Comparison of ENCODE assay signal across 10 cellular contexts in genomic region chr16:4944333-4945281, GRCh38. TPM values are rescaled to one million over a fixed set of nuclear protein-coding genes. Genes with fewer than 3 reads are reported as not detected.
DNase-seq lines count a peak whose midpoint lies in the region; ATAC-seq and TF ChIP-seq lines count a peak whose summit lies in the region.
"Had no signal": no experiment of that assay in that cellular context is flagged by ENCODE, and none has a peak within 500 bp of the region (broad histone marks: within the 10 kb centered on the region; RNA-seq: fewer than 3 reads in every experiment).

No MANE protein-coding gene starts in this region.

- no peaks in the 10 kb centered on the region for H3K9me3 Mint-ChIP-seq in CD8-positive, alpha-beta memory T cell
- H3K9me3 Mint-ChIP-seq in activated CD4-positive, alpha-beta memory T cell treated with anti-CD3 and anti-CD28 coated beads for 36 hours, result no peaks in the 10 kb centered on the region
- H3K9me3 Mint-ChIP-seq: central memory CD8-positive, alpha-beta T cell had no signal

- H3K4me3 Mint-ChIP-seq in CD8-positive, alpha-beta memory T cell, result no peak overlapping the region
- no peak overlapping the region for H3K4me3 Mint-ChIP-seq in activated CD4-positive, alpha-beta memory T cell treated with anti-CD3 and anti-CD28 coated beads for 36 hours
- H3K4me3 Mint-ChIP-seq: central memory CD8-positive, alpha-beta T cell had no signal

- H3K27me3 Mint-ChIP-seq in CD8-positive, alpha-beta memory T cell, result peaks cover 12 to 40% of the 10 kb centered on the region in 2 donors
- H3K27me3 Mint-ChIP-seq in activated CD4-positive, alpha-beta memory T cell treated with anti-CD3 and anti-CD28 coated beads for 36 hours, result peaks cover 7% of the 10 kb centered on the region

- peak overlapping the region; percentile 84 for H3K18ac ChIP-seq in neuronal stem cell (ENCODE audit: low read length)

- H3K27me3 ChIP-seq in HUES64 (ENCODE audit: insufficient read depth, low read length), result no peaks in the 10 kb centered on the region
- peaks cover 0 to 5% (median 0%) of the 10 kb centered on the region in 3 experiments for H3K27me3 ChIP-seq in neuronal stem cell (ENCODE audit: control insufficient read depth in 3 of 3, insufficient read depth in 3 of 3, low read depth in 1 of 3, low read length in 3 of 3)
- H3K27me3 ChIP-seq in CD8-positive, alpha-beta memory T cell (ENCODE audit: insufficient read depth, low read length, poor library complexity, severe bottlenecking), result no peaks in the 10 kb centered on the region

- peak overlapping the region; percentile 98 for H2AK5ac ChIP-seq in neuronal stem cell (ENCODE audit: low read depth, low read length)

- intact Hi-C loops in activated CD4-positive, alpha-beta memory T cell treated with anti-CD3 and anti-CD28 coated beads for 36 hours (cut with micrococcal nuclease), result no loop called here

- no peak overlapping the region for H3K4ac ChIP-seq in neuronal stem cell (ENCODE audit: low read length)

- H3K4me2 ChIP-seq in neuronal stem cell (ENCODE audit: insufficient read depth, low read length, poor library complexity, severe bottlenecking), result no peak overlapping the region

- no peaks in the 10 kb centered on the region for H3K4me1 Mint-ChIP-seq in CD8-positive, alpha-beta memory T cell
- no peaks in the 10 kb centered on the region for H3K4me1 Mint-ChIP-seq in activated CD4-positive, alpha-beta memory T cell treated with anti-CD3 and anti-CD28 coated beads for 36 hours (ENCODE audit: low read depth)
- H3K4me1 Mint-ChIP-seq: central memory CD8-positive, alpha-beta T cell had no signal

- H3K9me3 ChIP-seq in HUES64 (ENCODE audit: insufficient read depth, low read depth, low read length), result no peaks in the 10 kb centered on the region
- no peaks in the 10 kb centered on the region for H3K9me3 ChIP-seq in neuronal stem cell (replicated peaks in 1 of 2; ENCODE audit: control insufficient read depth in 2 of 2, insufficient read depth in 1 of 2, low read depth in 1 of 2, low read length in 2 of 2)
- H3K9me3 ChIP-seq in CD8-positive, alpha-beta memory T cell (ENCODE audit: low read length), result no peaks in the 10 kb centered on the region

- H2BK5ac ChIP-seq in neuronal stem cell (ENCODE audit: low read length), result peak overlapping the region; percentile 76

- H3K36me3 ChIP-seq in HUES64 (ENCODE audit: insufficient read depth, low read length) (no peaks in the 10 kb centered on the region), neuronal stem cell (replicated peaks in 1 of 2; ENCODE audit: control insufficient read depth in 2 of 2, insufficient read depth in 2 of 2, low read length in 2 of 2) (no peaks in the 10 kb centered on the region)
- H3K36me3 ChIP-seq in CD8-positive, alpha-beta memory T cell (ENCODE audit: insufficient read depth, low read length), result no peaks in the 10 kb centered on the region

- no peak for TF ChIP-seq CTCF in AG09319 (IDR thresholded peaks at IDR 0.05; ENCODE audit: low read depth, low read length)
- no peak for TF ChIP-seq CTCF in fibroblast of mammary gland (conservative IDR thresholded peaks at IDR 0.05; ENCODE audit: control insufficient read depth, insufficient read depth, low read depth, low read length)

- H3K14ac ChIP-seq in neuronal stem cell (ENCODE audit: low read length), result no peak overlapping the region

- peak overlapping the region; percentile 42 for H2AFZ ChIP-seq in neuronal stem cell (ENCODE audit: low read length)

- POLR2A ChIA-PET in CD8-positive, alpha-beta memory T cell (lab: Charles Lee), result no interaction called here
- POLR2A ChIA-PET in activated CD4-positive, alpha-beta memory T cell treated with anti-CD3 and anti-CD28 coated beads for 36 hours (lab: Charles Lee), result no interaction called here

- 57% methylated on average over 20 of the region's 20 CpGs for WGBS in HUES64
- WGBS in neuronal stem cell (ENCODE audit: extremely low coverage in 2 of 2, insufficient read length in 2 of 2, insufficient replicate concordance in 1 of 2), 2 donors, result no CpG with 5 or more reads among the region's 20 CpGs

- peak; percentile 93 for DNase-seq in AG09319 (ENCODE audit: extremely low read depth, low read depth)
- peak; percentile 98 for DNase-seq in RPMI7951 (ENCODE audit: low read depth)
- DNase-seq in fibroblast of mammary gland (ENCODE audit: low read depth), result peak; percentile 98
- no peak for DNase-seq in neuronal stem cell (ENCODE audit: low spot score)
- no peak for DNase-seq in CD8-positive, alpha-beta memory T cell
- no peak for DNase-seq in activated CD4-positive, alpha-beta memory T cell treated with anti-CD3 and anti-CD28 coated beads for 36 hours

- CTCF ChIA-PET in CD8-positive, alpha-beta memory T cell (lab: Charles Lee), result no interaction called here
- CTCF ChIA-PET in activated CD4-positive, alpha-beta memory T cell treated with anti-CD3 and anti-CD28 coated beads for 36 hours (lab: Charles Lee), result no interaction called here

- H2BK12ac ChIP-seq in neuronal stem cell (ENCODE audit: low read length), result no peak overlapping the region

- H4K91ac ChIP-seq in neuronal stem cell (ENCODE audit: low read depth, low read length, poor library complexity), result no peak overlapping the region

- H3K4me1 ChIP-seq in HUES64 (ENCODE audit: insufficient read depth, low read length) (peaks cover 52% of the 10 kb centered on the region), neuronal stem cell (ENCODE audit: control insufficient read depth in 2 of 2, insufficient read depth in 1 of 2, low read depth in 1 of 2, low read length in 2 of 2) (peaks cover 19 to 39% of the 10 kb centered on the region in 2 donors)
- H3K4me1 ChIP-seq in CD8-positive, alpha-beta memory T cell (ENCODE audit: insufficient read depth, low read length), result no peaks in the 10 kb centered on the region

- H3K9ac ChIP-seq in HUES64 (ENCODE audit: low read depth, low read length) (peak overlapping the region; percentile 73; the same call in 1 of the 2 replicates), neuronal stem cell (ENCODE audit: low read depth, low read length, poor library complexity) (peak overlapping the region; percentile 78)

- no peaks in the 10 kb centered on the region for H3K79me1 ChIP-seq in neuronal stem cell (ENCODE audit: low read depth, low read length)

- ATAC-seq in HG02884 (IDR thresholded peaks at IDR 0.05; ENCODE audit: unreplicated experiment), result no peak
- ATAC-seq: GM12878 had no signal

- H3K27ac ChIP-seq in HUES64 (ENCODE audit: low read depth, low read length), result peak overlapping the region; percentile 91
- H3K27ac ChIP-seq in neuronal stem cell (replicated peaks; ENCODE audit: low read length), result peak overlapping the region; percentile 61
- no peak overlapping the region for H3K27ac ChIP-seq in CD8-positive, alpha-beta memory T cell (ENCODE audit: low read depth, low read length)

- H3K4me3 ChIP-seq in HUES64 (ENCODE audit: low read length) (no peak overlapping the region; the same call in 1 of the 2 replicates), fibroblast of mammary gland (ENCODE audit: control insufficient read depth, low read depth, low read length) (no peak overlapping the region), neuronal stem cell (ENCODE audit: low read length in 2 of 2) (no peak overlapping the region)
- no peak overlapping the region for H3K4me3 ChIP-seq in CD8-positive, alpha-beta memory T cell (ENCODE audit: low read length)
- H3K4me3 ChIP-seq: GM12878 had no signal

- H4K8ac ChIP-seq in neuronal stem cell (ENCODE audit: low read depth, low read length), result peak overlapping the region; percentile 24

- no peaks in the 10 kb centered on the region for H3K36me3 Mint-ChIP-seq in CD8-positive, alpha-beta memory T cell
- H3K36me3 Mint-ChIP-seq in activated CD4-positive, alpha-beta memory T cell treated with anti-CD3 and anti-CD28 coated beads for 36 hours, result no peaks in the 10 kb centered on the region

- H3K27ac Mint-ChIP-seq in CD8-positive, alpha-beta memory T cell, result no peak overlapping the region
- H3K27ac Mint-ChIP-seq in activated CD4-positive, alpha-beta memory T cell treated with anti-CD3 and anti-CD28 coated beads for 36 hours, result no peak overlapping the region

- peak overlapping the region; percentile 42 for H2BK15ac ChIP-seq in neuronal stem cell (ENCODE audit: low read length)

- H2BK120ac ChIP-seq in neuronal stem cell (ENCODE audit: low read depth, low read length), result peak overlapping the region; percentile 87

- H3K23ac ChIP-seq in neuronal stem cell (ENCODE audit: low read depth, low read length, poor library complexity), result no peak overlapping the region

RNA-seq across cellular contexts. Expression of gene PPL, which starts 7.7 kb away (rescaled TPM):
- polyA plus RNA-seq in HUES64 (2013, experiment 1 of 2), result 7.7 TPM
- 9.8 TPM for polyA plus RNA-seq in HUES64 (2013, experiment 2 of 2)
- 0.12 and 0.20 TPM in 2 replicates for total RNA-seq in RPMI7951 (2014; rRNA removed; shearing (Covaris generic))
- 0.82 TPM for polyA plus RNA-seq in neuronal stem cell (2013, experiment 1 of 2)
- polyA plus RNA-seq in neuronal stem cell (2013, experiment 2 of 2), result 0.98 TPM
- total RNA-seq in CD8-positive, alpha-beta memory T cell, result not detected
- polyA plus RNA-seq in CD8-positive, alpha-beta memory T cell, result 0.29 TPM
- total RNA-seq in activated CD4-positive, alpha-beta memory T cell treated with anti-CD3 and anti-CD28 coated beads for 36 hours, result under 1 TPM in 1 of 2 experiments, not detected in 1; 0.05 TPM

RNA-seq across cellular contexts. Expression of gene SEC14L5, which starts 13.5 kb away (rescaled TPM):
- 1.2 TPM for polyA plus RNA-seq in HUES64 (2013, experiment 1 of 2)
- 1.3 TPM for polyA plus RNA-seq in HUES64 (2013, experiment 2 of 2)
- total RNA-seq in RPMI7951 (2014; rRNA removed; shearing (Covaris generic)), result not detected in 2 replicates
- polyA plus RNA-seq in neuronal stem cell (2013, experiment 1 of 2), result 0.11 TPM
- 0.08 TPM for polyA plus RNA-seq in neuronal stem cell (2013, experiment 2 of 2)
- total RNA-seq in CD8-positive, alpha-beta memory T cell, result not detected
- polyA plus RNA-seq in CD8-positive, alpha-beta memory T cell, result not detected
- under 1 TPM in 1 of 2 experiments, not detected in 1; 0.07 TPM for total RNA-seq in activated CD4-positive, alpha-beta memory T cell treated with anti-CD3 and anti-CD28 coated beads for 36 hours
- total RNA-seq: GM12878 had no signal

Comparison
In these comparisons a context has a peak if more than half of its experiments do, and no peak if none do; other contexts are left out.
1. DNase-seq: peak in AG09319 (single experiment), RPMI7951 (single experiment) and fibroblast of mammary gland (single experiment); none in neuronal stem cell (single experiment), CD8-positive, alpha-beta memory T cell (0 of 5) and activated CD4-positive, alpha-beta memory T cell treated with anti-CD3 and anti-CD28 coated beads for 36 hours (single experiment).